In the genomic region with DNA sequence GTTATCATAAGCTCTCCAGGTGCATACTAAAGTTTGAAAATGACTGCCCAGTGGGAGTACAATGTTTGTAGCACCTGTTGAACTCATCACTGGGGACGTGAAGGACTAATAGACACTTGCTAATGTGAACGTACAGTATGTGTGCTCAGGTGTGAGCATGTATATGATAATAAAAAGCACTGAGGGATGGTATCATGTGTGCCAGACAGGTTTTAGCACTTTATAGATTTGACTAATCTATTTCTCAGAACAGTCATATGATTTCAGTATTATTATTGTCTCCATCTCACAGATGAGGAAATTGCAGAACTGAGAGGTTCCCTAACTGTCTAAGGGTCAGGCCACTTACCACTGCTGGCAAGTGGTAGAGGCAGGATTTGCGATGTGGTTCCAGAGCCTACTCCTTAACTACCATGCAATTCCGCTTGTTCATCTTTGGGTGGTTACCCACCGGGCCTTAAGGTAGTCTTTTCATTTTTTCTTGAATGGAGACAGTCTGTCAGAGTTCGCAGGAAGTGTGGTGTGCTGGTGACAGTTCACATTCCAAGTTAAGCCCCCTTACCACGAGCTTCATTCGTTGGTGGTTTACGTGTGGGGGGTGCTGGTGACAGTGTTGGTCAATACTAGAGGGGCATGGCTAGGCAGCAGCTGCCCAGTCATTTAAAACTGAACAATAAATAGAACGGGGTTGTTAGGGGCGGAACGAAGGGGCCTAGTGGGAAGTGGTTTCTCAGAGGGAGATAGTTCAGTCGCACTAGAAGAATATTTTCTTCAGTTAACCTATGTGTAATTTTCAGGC, we compare ENCODE assay signal across 8 cellular contexts. TPM values are rescaled to one million over a fixed set of nuclear protein-coding genes. Genes with fewer than 3 reads are reported as not detected.
A peak's percentile ranks its signal among the peaks of the same experiment; 100 is the strongest.
DNase-seq lines count a peak whose midpoint lies in the region; ATAC-seq and TF ChIP-seq lines count a peak whose summit lies in the region.

No MANE protein-coding gene starts in this region.

- peak overlapping the region; percentile 19 to 66 (median 54); a peak in 20 of 22 replicates for H3K9ac ChIP-seq in BLaER1 treated with 17β-estradiol and CSF1 and Interleukin-3, amounts not matched to agents 10 nM and 100 nM
- H3K9ac ChIP-seq in subcutaneous abdominal adipose tissue (ENCODE audit: low read length in 5 of 5) = peak overlapping the region in 1 of 5 donors; percentile 31

- H3K27me3 Mint-ChIP-seq in activated T-cell treated with anti-CD3 and anti-CD28 coated beads, Interleukin-2, amount 50 U/mL, for 72 hours (ENCODE audit: low read depth) = no peaks in the 10 kb centered on the region

- peak overlapping the region in 3 of 10 experiments; percentile 4 to 43 (median 4); a peak in 4 of 20 replicates for H3K4me3 ChIP-seq in BLaER1 treated with 17β-estradiol and CSF1 and Interleukin-3, amounts not matched to agents 10 nM and 100 nM
- no peak overlapping the region for H3K4me3 ChIP-seq in subcutaneous abdominal adipose tissue (ENCODE audit: low read depth in 1 of 5, low read length in 5 of 5)

- DNase-seq in activated T-cell treated with anti-CD3 and anti-CD28 coated beads, Interleukin-2, amount 50 U/mL, for 72 hours = peak; percentile 35 to 54
- no peak for DNase-seq in activated gamma-delta T cell (lab: John Stamatoyannopoulos, UW)
- DNase-seq in foreskin keratinocyte = no peak
- no peak for DNase-seq in DMS53 (lab: John Stamatoyannopoulos, UW)

- H3K4me1 ChIP-seq in BLaER1 treated with 17β-estradiol and CSF1 and Interleukin-3, amounts not matched to agents 10 nM and 100 nM = peaks cover 65 to 99% (median 86%) of the 10 kb centered on the region in 10 experiments
- H3K4me1 ChIP-seq in subcutaneous abdominal adipose tissue (ENCODE audit: control insufficient read depth in 5 of 5, insufficient read depth in 5 of 5, low read length in 5 of 5) (peaks cover 6 to 64% (median 40%) of the 10 kb centered on the region in 5 donors), foreskin keratinocyte (peaks cover 40% of the 10 kb centered on the region)

- peaks cover 85 to 100% (median 100%) of the 10 kb centered on the region in 11 experiments for H4K20me1 ChIP-seq in BLaER1 treated with 17β-estradiol and CSF1 and Interleukin-3, amounts not matched to agents 10 nM and 100 nM

- peak overlapping the region; percentile 81 for H3K27ac Mint-ChIP-seq in activated T-cell treated with anti-CD3 and anti-CD28 coated beads, Interleukin-2, amount 50 U/mL, for 72 hours

- no peaks in the 10 kb centered on the region for H3K27me3 ChIP-seq in BLaER1 treated with 17β-estradiol and CSF1 and Interleukin-3, amounts not matched to agents 10 nM and 100 nM
- no peaks in the 10 kb centered on the region for H3K27me3 ChIP-seq in subcutaneous abdominal adipose tissue (ENCODE audit: control insufficient read depth in 5 of 5, insufficient read depth in 4 of 5, low read length in 5 of 5)
- H3K27me3 ChIP-seq in foreskin keratinocyte = no peaks in the 10 kb centered on the region

- no peaks in the 10 kb centered on the region for H3K9me3 Mint-ChIP-seq in activated T-cell treated with anti-CD3 and anti-CD28 coated beads, Interleukin-2, amount 50 U/mL, for 72 hours

- peak overlapping the region; percentile 49 to 78 (median 69) for H3K27ac ChIP-seq in BLaER1 treated with 17β-estradiol and CSF1 and Interleukin-3, amounts not matched to agents 10 nM and 100 nM
- H3K27ac ChIP-seq in subcutaneous abdominal adipose tissue (ENCODE audit: low read depth, low read length) (peak overlapping the region; percentile 80), foreskin keratinocyte (no peak overlapping the region)

- no peaks in the 10 kb centered on the region for H3K36me3 Mint-ChIP-seq in activated T-cell treated with anti-CD3 and anti-CD28 coated beads, Interleukin-2, amount 50 U/mL, for 72 hours (ENCODE audit: insufficient read depth in 2 of 2)

- peak overlapping the region; percentile 65 to 92 (median 82) for H3K4me2 ChIP-seq in BLaER1 treated with 17β-estradiol and CSF1 and Interleukin-3, amounts not matched to agents 10 nM and 100 nM

- peaks cover 88% of the 10 kb centered on the region for H3K4me1 Mint-ChIP-seq in activated T-cell treated with anti-CD3 and anti-CD28 coated beads, Interleukin-2, amount 50 U/mL, for 72 hours (ENCODE audit: low read depth)

- ATAC-seq in GM19351 (IDR thresholded peaks at IDR 0.05; ENCODE audit: unreplicated experiment) (peak; percentile 72), HG03280 (IDR thresholded peaks at IDR 0.05; ENCODE audit: unreplicated experiment) (peak; percentile 62), foreskin keratinocyte (no peak)
- peak; percentile 81 to 84 for ATAC-seq in activated T-cell treated with anti-CD3 and anti-CD28 coated beads, Interleukin-2, amount 50 U/mL, for 72 hours (replicated peaks in 1 of 2)

- no peak for TF ChIP-seq CTCF in foreskin keratinocyte (conservative IDR thresholded peaks at IDR 0.05)

- peak overlapping the region; percentile 66 to 67 for H3K4me3 Mint-ChIP-seq in activated T-cell treated with anti-CD3 and anti-CD28 coated beads, Interleukin-2, amount 50 U/mL, for 72 hours

- no peaks in the 10 kb centered on the region for H3K9me3 ChIP-seq in BLaER1 treated with 17β-estradiol and CSF1 and Interleukin-3, amounts not matched to agents 10 nM and 100 nM (replicated peaks in 1 of 11)
- H3K9me3 ChIP-seq in subcutaneous abdominal adipose tissue (ENCODE audit: control insufficient read depth in 5 of 5, low read length in 5 of 5) = no peaks in the 10 kb centered on the region

- peaks cover 0 to 45% (median 3%) of the 10 kb centered on the region in 11 experiments; a peak in 7 of 22 replicates for H3K36me3 ChIP-seq in BLaER1 treated with 17β-estradiol and CSF1 and Interleukin-3, amounts not matched to agents 10 nM and 100 nM
- peaks cover 0 to 2% (median 0%) of the 10 kb centered on the region in 5 donors for H3K36me3 ChIP-seq in subcutaneous abdominal adipose tissue (ENCODE audit: control insufficient read depth in 5 of 5, insufficient read depth in 5 of 5, low read length in 5 of 5)

RNA-seq across cellular contexts. Expression of a gene that starts 46.8 kb away (rescaled TPM):
- 10 to 100 TPM; 16.0 to 16.4 TPM for total RNA-seq in activated T-cell treated with anti-CD3 and anti-CD28 coated beads, Interleukin-2, amount 50 U/mL, for 72 hours
- total RNA-seq in foreskin keratinocyte = 25.4 and 25.8 TPM in 2 replicates
- 2.9 and 3.2 TPM in 2 replicates for polyA plus RNA-seq in foreskin keratinocyte

Comparison
In these comparisons a context has a peak if more than half of its experiments do, and no peak if none do; other contexts are left out.
1. DNase-seq: peak in activated T-cell treated with anti-CD3 and anti-CD28 coated beads, Interleukin-2, amount 50 U/mL, for 72 hours (2 of 2); none in activated gamma-delta T cell (single experiment), foreskin keratinocyte (0 of 2) and DMS53 (single experiment).